In the genomic region with DNA sequence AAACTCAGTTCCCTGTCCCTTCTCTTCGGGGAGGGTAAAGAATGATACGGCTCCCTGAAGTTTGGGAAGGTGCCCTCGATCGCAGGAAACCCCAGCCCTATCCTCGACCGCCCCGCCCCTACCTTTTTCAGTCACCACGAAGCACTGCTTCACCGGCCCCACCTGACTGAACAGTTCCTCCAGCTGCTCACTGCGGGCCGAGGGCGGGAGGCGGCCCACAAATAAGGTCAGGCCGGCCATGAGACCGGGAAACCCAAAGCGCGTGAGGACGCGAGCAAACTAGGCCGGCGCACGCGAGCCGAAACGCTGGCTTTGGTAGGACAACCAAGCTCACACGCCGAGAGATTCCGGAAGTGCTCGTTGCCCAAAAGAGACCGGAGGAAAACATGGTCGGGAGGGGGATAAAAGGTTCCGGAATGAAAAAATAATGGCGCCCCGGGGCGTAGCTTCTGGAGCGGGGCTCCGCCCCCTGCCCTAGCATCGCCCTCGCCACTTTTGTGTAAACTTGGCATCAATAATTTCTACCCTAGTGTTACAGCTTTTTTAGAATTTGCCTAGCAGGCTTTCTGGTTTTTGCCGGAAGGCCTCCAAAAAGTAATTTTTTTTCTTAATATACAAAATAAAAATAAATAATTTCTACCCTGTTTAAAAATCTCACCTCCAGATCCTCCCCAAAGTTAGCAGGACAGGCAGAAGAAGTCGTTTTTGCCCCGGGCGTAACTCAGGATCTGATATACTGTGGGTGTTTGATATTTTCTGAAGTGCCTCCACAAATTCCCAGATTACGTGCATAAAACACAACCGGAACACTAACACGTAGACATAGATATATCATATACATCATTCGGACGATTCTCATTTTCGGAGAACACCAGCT, we compare ENCODE assay signal across 8 cellular contexts. TPM values are rescaled to one million over a fixed set of nuclear protein-coding genes. Genes with fewer than 3 reads are reported as not detected.
DNase-seq lines count a peak whose midpoint lies in the region; ATAC-seq and TF ChIP-seq lines count a peak whose summit lies in the region.

Gene RBM28, minus strand, starts transcription at position 355 of the 877 bp plus-strand sequence. Its CDS starts 115 bp downstream, at position 240.

- H3K4me3 ChIP-seq in GM08714 (ENCODE audit: low read length), result peak within 1 kb of the TSS; percentile 78

- peaks cover 11% of the 10 kb centered on the region for H3K27me3 Mint-ChIP-seq in HFFc6 (ENCODE audit: insufficient read depth)
- H3K27me3 Mint-ChIP-seq in activated naive CD4-positive, alpha-beta T cell treated with anti-CD3 and anti-CD28 coated beads, Interleukin-2, amount 50 U/mL, for 24 hours, result peaks cover 2% of the 10 kb centered on the region

- ATAC-seq in SK-N-SH treated with all-trans-retinoic acid at 6 μM for 48 hours, result peak; percentile 92
- peak; percentile 92 for ATAC-seq in omental fat pad (ENCODE audit: low FRiP score)

- TF ChIP-seq CTCF in HFFc6 (IDR thresholded peaks at IDR 0.05) (no peak), omental fat pad (IDR thresholded peaks at IDR 0.05) (no peak)

- peaks cover 26% of the 10 kb centered on the region for H3K4me1 Mint-ChIP-seq in HFFc6 (ENCODE audit: low read depth)
- H3K4me1 Mint-ChIP-seq in activated naive CD4-positive, alpha-beta T cell treated with anti-CD3 and anti-CD28 coated beads, Interleukin-2, amount 50 U/mL, for 24 hours, result peaks cover 33% of the 10 kb centered on the region

- DNase-seq in HFFc6 (peak; percentile 88), NAMALWA (ENCODE audit: low spot score) (peak; percentile 99), glomerular endothelial cell (ENCODE audit: extremely low read depth, low read depth, low spot score) (peak; percentile 81), omental fat pad (ENCODE audit: low spot score) (peak; percentile 47)

- peak within 1 kb of the TSS; percentile 32 for H3K27ac ChIP-seq in temporal lobe (ENCODE audit: low read depth, low read length)

- H3K4me3 Mint-ChIP-seq in HFFc6, result peak within 1 kb of the TSS; percentile 97
- peak within 1 kb of the TSS; percentile 98 for H3K4me3 Mint-ChIP-seq in activated naive CD4-positive, alpha-beta T cell treated with anti-CD3 and anti-CD28 coated beads, Interleukin-2, amount 50 U/mL, for 24 hours

- peak within 1 kb of the TSS; percentile 97 for H3K27ac Mint-ChIP-seq in HFFc6
- peak within 1 kb of the TSS; percentile 97 for H3K27ac Mint-ChIP-seq in activated naive CD4-positive, alpha-beta T cell treated with anti-CD3 and anti-CD28 coated beads, Interleukin-2, amount 50 U/mL, for 24 hours

- H3K36me3 Mint-ChIP-seq in HFFc6 (ENCODE audit: low read depth), result peaks cover 6% of the 10 kb centered on the region; the same call in 1 of the 2 replicates
- H3K36me3 Mint-ChIP-seq in activated naive CD4-positive, alpha-beta T cell treated with anti-CD3 and anti-CD28 coated beads, Interleukin-2, amount 50 U/mL, for 24 hours, result peaks cover 6% of the 10 kb centered on the region

- no peaks in the 10 kb centered on the region for H3K9me3 Mint-ChIP-seq in HFFc6
- H3K9me3 Mint-ChIP-seq in activated naive CD4-positive, alpha-beta T cell treated with anti-CD3 and anti-CD28 coated beads, Interleukin-2, amount 50 U/mL, for 24 hours, result no peaks in the 10 kb centered on the region

TF ChIP-seq in SK-N-SH treated with all-trans-retinoic acid at 6 μM for 48 hours, 23 proteins besides CTCF, POLR2A, EP300 and RAD21:
- TF ChIP-seq CSRNP3 (CRISPR knock-in tag; IDR thresholded peaks at IDR 0.05) (no peak; the same call in 1 of the 2 replicates), ZNF565 (CRISPR knock-in tag; conservative IDR thresholded peaks at IDR 0.05; ENCODE audit: low read depth) (0 out of 2 replicates have a peak, but pooled peaks have one; percentile 61), ESRRG (CRISPR knock-in tag; IDR thresholded peaks at IDR 0.05) (0 out of 2 replicates have a peak, but pooled peaks have one; percentile 44), RARB (CRISPR knock-in tag; IDR thresholded peaks at IDR 0.05) (peak; percentile 52; the same call in 1 of the 2 replicates), SNAI2 (CRISPR knock-in tag; IDR thresholded peaks at IDR 0.05) (peak; percentile 33; the same call in 1 of the 2 replicates), ZFP3 (CRISPR knock-in tag; IDR thresholded peaks at IDR 0.05) (peak; percentile 69; the same call in 1 of the 2 replicates), POU6F1 (CRISPR knock-in tag; IDR thresholded peaks at IDR 0.05; ENCODE audit: borderline replicate concordance, low read depth) (peak; percentile 91; the same call in 1 of the 2 replicates), BACH2 (CRISPR knock-in tag; IDR thresholded peaks at IDR 0.05; ENCODE audit: borderline replicate concordance) (no peak)

RNA-seq across cellular contexts. Expression of gene RBM28, which starts in this region (rescaled TPM):
- 10 to 100 TPM; 36.1 to 44.4 (median 37.8) TPM for total RNA-seq in HFFc6 (2021; fragmentation: NEBNext Ultra II Directional; extraction: Animal tissue kit (Norgen Biotek cat#: 25700))
- total RNA-seq in glomerular endothelial cell (18.9 and 24.1 TPM in 2 replicates), omental fat pad (10 to 100 TPM; 21.5 to 79.0 (median 29.5) TPM), temporal lobe (17.7 TPM)

Comparison
In these comparisons a context has a peak if more than half of its experiments do, and no peak if none do; other contexts are left out.
1. Peak in every context shown above with its lines: DNase-seq, ATAC-seq, H3K4me3 ChIP-seq and H3K27ac ChIP-seq.
2. DNase-seq: peak in every context shown above with its lines; median percentile 99 in NAMALWA; 88 in HFFc6; 81 in glomerular endothelial cell; 47 in omental fat pad.